In genomic region chr1:173504268-173504667, GRCh38 we compare ENCODE assay signal across 21 cellular contexts.
"Had no signal": no experiment of that assay in that cellular context is flagged by ENCODE, and none has a peak within 500 bp of the region (broad histone marks: within the 10 kb centered on the region; RNA-seq: fewer than 3 reads in every experiment).

No MANE protein-coding gene starts in this region.

- H3K27me3 ChIP-seq: heart left ventricle, transverse colon had no signal

- H3K4me1 ChIP-seq: heart left ventricle, prostate gland had no signal

- H3K27ac ChIP-seq: heart left ventricle, prostate gland, transverse colon had no signal

- H3K4me3 ChIP-seq: heart left ventricle, prostate gland, smooth muscle cell, transverse colon had no signal

- DNase-seq: activated CD4-positive, alpha-beta T cell treated with anti-CD3 and anti-CD28 coated beads, Interleukin-2, amount 10 ng/mL, durations not matched to agents 24 days and 14 days; activated CD4-positive, CD25-positive, alpha-beta regulatory T cell; activated CD8-positive, alpha-beta memory T cell treated with anti-CD3 and anti-CD28 coated beads, Interleukin-2, amount 50 U/mL, for 4 hours; activated CD8-positive, alpha-beta T cell treated with anti-CD3 and anti-CD28 coated beads, Interleukin-2, amount 10 ng/mL, durations not matched to agents 7 days and 5 days; activated gamma-delta T cell; activated T-cell treated with anti-CD3 and anti-CD28 coated beads, Interleukin-2, amount 50 U/mL, for 72 hours; central memory CD4-positive, alpha-beta T cell; cortex of kidney; effector memory CD8-positive, alpha-beta T cell; heart left ventricle; immature natural killer cell; left cardiac atrium; midbrain; right cardiac atrium; stimulated activated CD4-positive, alpha-beta T cell treated with anti-CD3 and anti-CD28 coated beads, Interleukin-4, amount 100 ng/mL, for 4 hours; stimulated activated CD8-positive, alpha-beta memory T cell treated with anti-CD3 and anti-CD28 coated beads, Interleukin-4, amount 100 ng/mL, for 48 hours; stimulated activated naive CD4-positive, alpha-beta T cell treated with Interleukin-2 at 50 U/mL for 16 hours; transverse colon had no signal

- H3K36me3 ChIP-seq: heart left ventricle, prostate gland, transverse colon had no signal

- FAIRE-seq: frontal cortex had no signal

- H3K4me2 ChIP-seq: smooth muscle cell had no signal

- ATAC-seq: activated CD8-positive, alpha-beta T cell treated with anti-CD3 and anti-CD28 coated beads, Interleukin-2, amount 10 ng/mL, durations not matched to agents 7 days and 5 days; activated T-cell treated with anti-CD3 and anti-CD28 coated beads, Interleukin-2, amount 50 U/mL, for 72 hours; effector memory CD8-positive, alpha-beta T cell; heart left ventricle; left cardiac atrium had no signal

- H3K9me3 ChIP-seq: heart left ventricle, prostate gland, transverse colon had no signal
